ENCODE assay signal across 6 cellular contexts in genomic region chr10:133258066-133258817, GRCh38. TPM values are rescaled to one million over a fixed set of nuclear protein-coding genes. Genes with fewer than 3 reads are reported as not detected.
DNase-seq lines count a peak whose midpoint lies in the region; ATAC-seq and TF ChIP-seq lines count a peak whose summit lies in the region.

No MANE protein-coding gene starts in this region.

- POLR2A ChIA-PET in Panc1 (lab: Charles Lee): no interaction called here

- H3K4me1 ChIP-seq in Panc1 (ENCODE audit: control insufficient read depth, insufficient read depth, low read length): peaks cover 45% of the 10 kb centered on the region
- peaks cover 31 to 57% of the 10 kb centered on the region in 2 donors for H3K4me1 ChIP-seq in left lung

- CTCF ChIA-PET in Panc1 (lab: Charles Lee): interaction anchor here (1.4 to 1.8 kb wide), 3 partner anchors 17 to 115 kb away, joined by 4 to 6 read pairs (median 5); no protein-coding TSS in a partner anchor

- in situ Hi-C loops in Panc1 (cut with HindIII; ENCODE audit: low pct_unique_long_range_greater_than_20kb, low sequenced_read_pairs): no loop called here

- ATAC-seq in Panc1: peak; percentile 22
- peak; percentile 58 for ATAC-seq in left lung
- no peak for ATAC-seq in HG03521 (IDR thresholded peaks at IDR 0.05; ENCODE audit: unreplicated experiment)
- no peak for ATAC-seq in HG03354 (IDR thresholded peaks at IDR 0.05; ENCODE audit: poor library complexity, severe bottlenecking, unreplicated experiment)

- H3K36me3 ChIP-seq in Panc1 (ENCODE audit: control insufficient read depth, insufficient read depth, low read length) (no peaks in the 10 kb centered on the region), left lung (peaks cover 0 to 8% of the 10 kb centered on the region in 2 donors)

- intact Hi-C loops in Panc1 (cut with micrococcal nuclease; ENCODE audit: unreplicated experiment): no loop called here
- intact Hi-C loops in left lung (cut with DNase I): no loop called here

- TF ChIP-seq CTCF in Panc1 (IDR thresholded peaks at IDR 0.05): no peak
- no peak for TF ChIP-seq CTCF in left lung (IDR thresholded peaks at IDR 0.05)

- no TSS peak for BruUV-seq in Panc1 (replicated peaks; lab: Mats Ljungman, UMichigan)

- H3K27me3 ChIP-seq in Panc1 (ENCODE audit: control insufficient read depth, insufficient read depth, low read length) (no peaks in the 10 kb centered on the region), left lung (peaks cover 0 to 10% of the 10 kb centered on the region in 2 donors)

- H3K4me3 ChIP-seq in Panc1 (ENCODE audit: low read depth in 2 of 2, low read length in 2 of 2) (peak overlapping the region; percentile 38 to 45; a peak in 3 of 4 replicates), left lung (peak overlapping the region in 1 of 2 donors; percentile 10)

- DNase-seq in DMS153 treated with DMSO at 0.1 percent for 48 hours (lab: John Stamatoyannopoulos, UW; ENCODE audit: unreplicated experiment) (peak; percentile 50), Panc1 (ENCODE audit: low read depth, low spot score) (no peak), left lung (peak; percentile 77 to 87), NCI-H446 (lab: John Stamatoyannopoulos, UW) (no peak)

- H3K9me3 ChIP-seq in Panc1 (ENCODE audit: control insufficient read depth, insufficient read depth, low read depth, low read length) (no peaks in the 10 kb centered on the region), left lung (no peaks in the 10 kb centered on the region)

- H3K27ac ChIP-seq in Panc1 (ENCODE audit: low read length) (peak overlapping the region; percentile 4), left lung (peak overlapping the region; percentile 84 to 93)

RNA-seq across cellular contexts. Expression of gene ADAM8, which starts 18.4 kb away (rescaled TPM):
- total RNA-seq in Panc1 (2021; ENCODE audit: unreplicated experiment) (3.7 TPM), left lung (10 to 100 TPM; 16.2 to 45.3 TPM)
- 3.1 TPM for polyA plus RNA-seq in Panc1 (2012; ENCODE audit: insufficient read length)

RNA-seq across cellular contexts. Expression of gene VENTX, which starts 20.6 kb away (rescaled TPM):
- total RNA-seq in Panc1 (2021; ENCODE audit: unreplicated experiment) (not detected), left lung (1 to 10 TPM; 1.3 to 4.1 TPM)
- polyA plus RNA-seq in Panc1 (2012; ENCODE audit: insufficient read length): not detected

RNA-seq across cellular contexts. Expression of gene UTF1, which starts 28.2 kb away (rescaled TPM):
- total RNA-seq in Panc1 (2021; ENCODE audit: unreplicated experiment): not detected
- not detected for polyA plus RNA-seq in Panc1 (2012; ENCODE audit: insufficient read length)
- not detected for total RNA-seq in left lung

RNA-seq across cellular contexts. Expression of gene TUBGCP2, which starts 50.4 kb away (rescaled TPM):
- total RNA-seq in Panc1 (2021; ENCODE audit: unreplicated experiment) (93.7 TPM), left lung (10 to 100 TPM; 47.2 to 62.3 TPM)
- polyA plus RNA-seq in Panc1 (2012; ENCODE audit: insufficient read length): 85.4 TPM

RNA-seq across cellular contexts. Expression of gene ZNF511, which starts 50.5 kb away (rescaled TPM):
- total RNA-seq in Panc1 (2021; ENCODE audit: unreplicated experiment) (93.8 TPM), left lung (10 to 100 TPM; 34.3 to 48.5 TPM)
- 99.8 TPM for polyA plus RNA-seq in Panc1 (2012; ENCODE audit: insufficient read length)

Comparison
In these comparisons a context has a peak if more than half of its experiments do, and no peak if none do; other contexts are left out.
1. DNase-seq: peak in DMS153 treated with DMSO at 0.1 percent for 48 hours (single experiment) and left lung (2 of 2); none in Panc1 (single experiment) and NCI-H446 (0 of 2).
2. ATAC-seq: peak in Panc1 (single experiment) and left lung (single experiment); none in HG03521 (single experiment) and HG03354 (single experiment).